11 cellular contexts compared by ENCODE assay signal in genomic region chr2:203804766-203805484, GRCh38.
DNase-seq lines count a peak whose midpoint lies in the region; ATAC-seq and TF ChIP-seq lines count a peak whose summit lies in the region.
"Had no signal": no experiment of that assay in that cellular context is flagged by ENCODE, and none has a peak within 500 bp of the region (broad histone marks: within the 10 kb centered on the region; RNA-seq: fewer than 3 reads in every experiment).

No MANE protein-coding gene starts in this region.

- no peak for TF ChIP-seq CTCF in DND-41 (IDR thresholded peaks at IDR 0.05; ENCODE audit: borderline replicate concordance, extremely low read depth, low read length, poor library complexity, severe bottlenecking)
- TF ChIP-seq CTCF in MM.1S (IDR thresholded peaks at IDR 0.05; ENCODE audit: low read length) = no peak

- H3K36me3 ChIP-seq in DND-41 (ENCODE audit: insufficient read depth, low read length) (no peaks in the 10 kb centered on the region), MM.1S (replicated peaks; ENCODE audit: insufficient read depth, low read length) (no peaks in the 10 kb centered on the region)

- H3K4me1 ChIP-seq in DND-41 (ENCODE audit: insufficient read depth, low read length) = peaks cover 62% of the 10 kb centered on the region
- H3K4me1 ChIP-seq in MM.1S (ENCODE audit: low read length) = peaks cover 42% of the 10 kb centered on the region

- no peak overlapping the region; the same call in 1 of the 2 replicates for H3K9ac ChIP-seq in DND-41 (ENCODE audit: low read depth, low read length)
- peak overlapping the region; percentile 15; the same call in 1 of the 2 replicates for H3K9ac ChIP-seq in MM.1S (ENCODE audit: low read length)

- H3K79me2 ChIP-seq in DND-41 (ENCODE audit: insufficient read depth, low read length) (no peaks in the 10 kb centered on the region), MM.1S (ENCODE audit: low read length) (no peaks in the 10 kb centered on the region)

- peaks cover 30% of the 10 kb centered on the region for H3F3A ChIP-seq in MM.1S (ENCODE audit: insufficient read depth, low read length)

- H3K9me3 ChIP-seq in DND-41 (ENCODE audit: insufficient read depth, low read length, severe bottlenecking) = no peaks in the 10 kb centered on the region
- no peaks in the 10 kb centered on the region for H3K9me3 ChIP-seq in MM.1S (replicated peaks; ENCODE audit: insufficient read depth, low read length)

- no peaks in the 10 kb centered on the region for H3K27me3 ChIP-seq in DND-41 (ENCODE audit: insufficient read depth, low read length, poor library complexity)
- no peaks in the 10 kb centered on the region for H3K27me3 ChIP-seq in MM.1S (replicated peaks; ENCODE audit: insufficient read depth, low read length)

- no peak overlapping the region for H2AFZ ChIP-seq in DND-41 (ENCODE audit: low read depth, low read length)
- no peak overlapping the region for H2AFZ ChIP-seq in MM.1S (ENCODE audit: low read length)

- H3K4me3 ChIP-seq in DND-41 (ENCODE audit: low read depth in 1 of 2, low read length in 2 of 2) (peak overlapping the region in 1 of 2 experiments; percentile 28; a peak in 1 of 4 replicates), MM.1S (ENCODE audit: low read length) (no peak overlapping the region)

- ATAC-seq in DND-41 (ENCODE audit: insufficient read depth, low read depth) (no peak), GM19455 (IDR thresholded peaks at IDR 0.05; ENCODE audit: unreplicated experiment) (no peak), HG02938 (IDR thresholded peaks at IDR 0.05; ENCODE audit: unreplicated experiment) (no peak)
- ATAC-seq in naive thymus-derived CD8-positive, alpha-beta T cell = no peak

- peak overlapping the region in 9 of 10 donors; percentile 7 to 84 (median 75) for H3K27ac Mint-ChIP-seq in naive thymus-derived CD8-positive, alpha-beta T cell

- H3K36me3 Mint-ChIP-seq in naive thymus-derived CD8-positive, alpha-beta T cell = peaks cover 0 to 14% (median 10%) of the 10 kb centered on the region in 3 donors

- 0 out of 2 replicates have a peak overlapping the region, but pooled peaks have one; percentile 29 for H3K27ac ChIP-seq in DND-41 (ENCODE audit: low read length)
- H3K27ac ChIP-seq in MM.1S (ENCODE audit: low read length) = peak overlapping the region; percentile 44; the same call in 1 of the 2 replicates
- H3K27ac ChIP-seq in angular gyrus (ENCODE audit: low read depth, low read length) = peak overlapping the region; percentile 27

- H3K9me3 Mint-ChIP-seq in naive thymus-derived CD8-positive, alpha-beta T cell = peaks cover 8 to 21% (median 13%) of the 10 kb centered on the region in 9 donors

- H3K4me2 ChIP-seq in DND-41 (ENCODE audit: insufficient read depth, low read length) (peak overlapping the region; percentile 53), MM.1S (ENCODE audit: low read depth, low read length) (peak overlapping the region; percentile 10; the same call in 1 of the 2 replicates)

- H3K4me3 Mint-ChIP-seq in naive thymus-derived CD8-positive, alpha-beta T cell = peak overlapping the region in 9 of 10 donors; percentile 25 to 79 (median 66)

- H3K4me1 Mint-ChIP-seq in naive thymus-derived CD8-positive, alpha-beta T cell = peaks cover 25 to 60% (median 56%) of the 10 kb centered on the region in 4 donors

- POLR2A ChIA-PET in naive thymus-derived CD8-positive, alpha-beta T cell (lab: Charles Lee) = interaction anchor here (1.9 kb wide), 1 partner anchor 64 kb away, joined by 12 read pairs; no protein-coding TSS in a partner anchor

- H3K9me2 ChIP-seq in MM.1S (replicated peaks; ENCODE audit: insufficient read depth, low read length) = no peaks in the 10 kb centered on the region

- no peak for DNase-seq in DND-41
- no peak for DNase-seq in MM.1S
- DNase-seq in naive thymus-derived CD8-positive, alpha-beta T cell = no peak
- no peak for DNase-seq in COR-L47 (lab: John Stamatoyannopoulos, UW)
- DNase-seq in NCI-H526 (lab: John Stamatoyannopoulos, UW) = no peak
- DNase-seq: cortex of kidney, NCI-H446, retina had no signal

- no peaks in the 10 kb centered on the region for H3K27me3 Mint-ChIP-seq in naive thymus-derived CD8-positive, alpha-beta T cell

- H4K20me1 ChIP-seq in DND-41 (ENCODE audit: insufficient read depth, low read length) (no peaks in the 10 kb centered on the region), MM.1S (ENCODE audit: insufficient read depth, low read length) (no peaks in the 10 kb centered on the region)
